In the genomic region with DNA sequence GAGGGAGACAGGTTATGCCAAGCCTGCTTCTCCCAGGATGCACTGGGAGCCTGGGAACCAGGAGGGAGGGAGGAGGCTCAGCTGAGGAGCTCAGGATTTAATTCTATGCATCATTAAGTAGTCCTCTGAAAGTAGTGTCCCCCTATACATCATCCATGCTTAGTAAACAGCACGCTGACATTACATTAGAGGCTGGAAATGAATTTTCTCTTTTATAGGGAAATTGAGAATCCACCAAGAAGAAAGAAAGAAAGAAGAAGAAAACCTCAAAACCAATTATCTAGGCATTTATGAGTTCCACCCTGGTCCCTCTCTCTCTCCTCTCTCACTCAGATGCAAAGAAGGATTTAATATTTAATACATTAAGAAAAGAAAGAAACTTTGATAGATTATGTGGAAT, we compare ENCODE assay signal across 3 cellular contexts.
DNase-seq lines count a peak whose midpoint lies in the region; TF ChIP-seq lines count a peak whose summit lies in the region.
"Not testable (repeated sequence)": the region's sequence is repeated elsewhere in the genome, so short reads cannot be mapped to it uniquely, and the experiment has no call there.

No MANE protein-coding gene starts in this region.

- DNase-seq in left kidney (ENCODE audit: low read depth, low spot score), result peak; percentile 65
- DNase-seq in nephron progenitor cell, result not testable (repeated sequence)

- H3K4me3 Mint-ChIP-seq in dendritic cell treated with granulocyte-macrophage colony-stimulating factor and Interleukin-4, amounts not matched to agents 40 ng/mL and 50 ng/mL, for 4 days; nephron progenitor cell: not testable (repeated sequence)

- peaks cover 35% of the 10 kb centered on the region for H3K27me3 Mint-ChIP-seq in dendritic cell treated with granulocyte-macrophage colony-stimulating factor and Interleukin-4, amounts not matched to agents 40 ng/mL and 50 ng/mL, for 4 days
- peaks cover 16% of the 10 kb centered on the region for H3K27me3 Mint-ChIP-seq in nephron progenitor cell (ENCODE audit: low read depth, poor library complexity)

- not testable (repeated sequence) for H3K36me3 Mint-ChIP-seq in dendritic cell treated with granulocyte-macrophage colony-stimulating factor and Interleukin-4, amounts not matched to agents 40 ng/mL and 50 ng/mL, for 4 days (ENCODE audit: low read depth); nephron progenitor cell (ENCODE audit: low read depth)

- not testable (repeated sequence) for H3K9me3 Mint-ChIP-seq in dendritic cell treated with granulocyte-macrophage colony-stimulating factor and Interleukin-4, amounts not matched to agents 40 ng/mL and 50 ng/mL, for 4 days
- H3K9me3 Mint-ChIP-seq in nephron progenitor cell, result peaks cover 68% of the 10 kb centered on the region

- intact Hi-C loops in dendritic cell treated with granulocyte-macrophage colony-stimulating factor and Interleukin-4, amounts not matched to agents 40 ng/mL and 50 ng/mL, for 4 days (cut with micrococcal nuclease), result not testable (repeated sequence)

- not testable (repeated sequence) for TF ChIP-seq CTCF in nephron progenitor cell (IDR thresholded peaks at IDR 0.05)

- peak overlapping the region; percentile 45 for H3K27ac Mint-ChIP-seq in dendritic cell treated with granulocyte-macrophage colony-stimulating factor and Interleukin-4, amounts not matched to agents 40 ng/mL and 50 ng/mL, for 4 days
- H3K27ac Mint-ChIP-seq in nephron progenitor cell, result peak overlapping the region; percentile 55

- not testable (repeated sequence) for H3K4me1 Mint-ChIP-seq in dendritic cell treated with granulocyte-macrophage colony-stimulating factor and Interleukin-4, amounts not matched to agents 40 ng/mL and 50 ng/mL, for 4 days (ENCODE audit: low read depth)
- peaks cover 20% of the 10 kb centered on the region for H3K4me1 Mint-ChIP-seq in nephron progenitor cell
